Comparison of ENCODE assay signal across 15 cellular contexts in the genomic region with DNA sequence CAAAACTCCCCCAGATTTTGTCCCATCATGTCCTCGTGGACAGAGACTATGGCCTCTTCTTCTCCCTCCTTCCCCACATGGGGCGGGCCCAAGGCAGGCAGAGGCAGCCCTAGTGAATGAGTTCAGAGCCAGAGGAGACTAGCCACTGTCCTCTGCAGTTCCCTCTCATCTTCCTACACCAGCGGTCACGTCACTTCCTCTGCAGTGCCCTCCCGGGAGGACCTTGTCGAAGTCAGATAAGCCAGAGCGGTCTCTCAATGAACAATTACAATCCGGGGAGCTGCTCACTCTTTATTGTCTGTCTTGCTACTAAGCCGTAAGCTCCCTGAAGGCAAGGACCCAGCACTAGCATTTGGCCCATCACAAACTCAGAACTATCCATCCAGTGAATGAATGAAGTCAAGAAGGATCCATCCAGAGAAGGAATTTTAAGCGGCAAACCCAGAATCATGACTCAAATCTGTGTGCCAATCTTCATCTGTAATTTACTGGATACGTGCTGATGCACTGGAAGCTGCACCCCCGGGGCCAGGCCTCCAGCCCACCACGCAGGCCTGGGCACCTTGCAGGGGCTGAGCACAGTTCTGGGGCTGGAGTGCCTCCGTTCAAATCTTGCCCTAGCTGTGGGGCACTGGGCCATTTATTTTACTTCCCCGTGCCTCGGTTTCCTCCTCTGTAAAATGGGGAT. TPM values are rescaled to one million over a fixed set of nuclear protein-coding genes. Genes with fewer than 3 reads are reported as not detected.
A peak's percentile ranks its signal among the peaks of the same experiment; 100 is the strongest.
DNase-seq lines count a peak whose midpoint lies in the region; ATAC-seq, FAIRE-seq and TF ChIP-seq lines count a peak whose summit lies in the region.
"Had no signal": no experiment of that assay in that cellular context is flagged by ENCODE, and none has a peak within 500 bp of the region (broad histone marks: within the 10 kb centered on the region; RNA-seq: fewer than 3 reads in every experiment).

No MANE protein-coding gene starts in this region.

- peaks cover 0 to 20% of the 10 kb centered on the region in 2 donors for H3K4me1 ChIP-seq in kidney (ENCODE audit: control insufficient read depth in 1 of 2, insufficient read depth in 1 of 2, low read depth in 1 of 2, low read length in 2 of 2)
- peaks cover 0 to 62% (median 48%) of the 10 kb centered on the region in 4 donors for H3K4me1 ChIP-seq in sigmoid colon
- H3K4me1 ChIP-seq in CD8-positive, alpha-beta T cell (ENCODE audit: insufficient read depth, low read length), result no peaks in the 10 kb centered on the region

- DNase-seq in H7 (peak; percentile 57), coronary artery (ENCODE audit: low spot score) (no peak), kidney (peak; percentile 80), sigmoid colon (no peak), cerebellar nuclear complex (lab: John Stamatoyannopoulos, UW) (no peak)
- no peak for DNase-seq in CD8-positive, alpha-beta T cell
- DNase-seq: activated CD4-positive, CD25-positive, alpha-beta regulatory T cell treated with anti-CD3 and anti-CD28 coated beads, Interleukin-2, amount 50 U/mL, for 72 hours; cortex of kidney; immature natural killer cell; NCI-H1436 treated with DMSO at 0.1 percent for 48 hours had no signal

- no peak for TF ChIP-seq POLR2A in sigmoid colon (IDR thresholded peaks at IDR 0.05)

- 78 to 84% methylated on average over 16 of the region's 16 CpGs for WGBS in sigmoid colon, 2 donors

- H3K9me3 ChIP-seq in kidney (ENCODE audit: control insufficient read depth in 1 of 2, low read length in 2 of 2), result no peaks in the 10 kb centered on the region
- H3K9me3 ChIP-seq in sigmoid colon, result no peaks in the 10 kb centered on the region
- H3K9me3 ChIP-seq in CD8-positive, alpha-beta T cell (ENCODE audit: low read length), result no peaks in the 10 kb centered on the region

- H3K27me3 Mint-ChIP-seq in CD8-positive, alpha-beta T cell (ENCODE audit: low read depth), result peaks cover 35% of the 10 kb centered on the region

- CTCF ChIA-PET in CD8-positive, alpha-beta T cell (lab: Charles Lee), result no interaction called here

- no peak for ATAC-seq in GM18519 (IDR thresholded peaks at IDR 0.05; ENCODE audit: low FRiP score, unreplicated experiment)
- no peak for ATAC-seq in HG03571 (IDR thresholded peaks at IDR 0.05; ENCODE audit: unreplicated experiment)
- ATAC-seq in CD8-positive, alpha-beta T cell, result no peak

- H3K9ac ChIP-seq in kidney (ENCODE audit: low read length in 2 of 2), result no peak overlapping the region

- H3K4me1 Mint-ChIP-seq in CD8-positive, alpha-beta T cell (ENCODE audit: low read depth), result no peaks in the 10 kb centered on the region
- H3K4me1 Mint-ChIP-seq: IgD-negative memory B cell, immature natural killer cell had no signal

- H3K27ac ChIP-seq in coronary artery (peak overlapping the region in 1 of 2 donors; percentile 87), kidney (ENCODE audit: low read depth in 2 of 2, low read length in 2 of 2) (no peak overlapping the region), sigmoid colon (peak overlapping the region; percentile 45 to 88 (median 64))
- no peak overlapping the region for H3K27ac ChIP-seq in CD8-positive, alpha-beta T cell (ENCODE audit: low read depth, low read length)

- no peak for FAIRE-seq in kidney (lab: Jason Lieb, UNC)
- FAIRE-seq: D721Med had no signal

- intact Hi-C loops in kidney (cut with DNase I), result no loop called here
- intact Hi-C loops in sigmoid colon (cut with DNase I), result no loop called here
- intact Hi-C loops in CD8-positive, alpha-beta T cell (cut with DNase I, micrococcal nuclease), result no loop called here

- no peak for TF ChIP-seq EP300 in sigmoid colon (IDR thresholded peaks at IDR 0.05)

- H3K4me3 ChIP-seq in H7 (ENCODE audit: insufficient read depth, low read depth, low read length) (0 out of 2 replicates have a peak overlapping the region, but pooled peaks have one; percentile 41), coronary artery (peak overlapping the region; percentile 63), kidney (ENCODE audit: low read length in 2 of 2) (no peak overlapping the region), sigmoid colon (no peak overlapping the region)
- no peak overlapping the region for H3K4me3 ChIP-seq in CD8-positive, alpha-beta T cell (ENCODE audit: low read depth, low read length)

- no peak overlapping the region for H3K27ac Mint-ChIP-seq in CD8-positive, alpha-beta T cell
- H3K27ac Mint-ChIP-seq: IgD-negative memory B cell, immature natural killer cell had no signal

- H3K36me3 ChIP-seq in H7 (replicated peaks; ENCODE audit: control insufficient read depth, insufficient read depth, low read length) (no peaks in the 10 kb centered on the region), kidney (ENCODE audit: control insufficient read depth in 1 of 2, insufficient read depth in 2 of 2, low read length in 2 of 2) (no peaks in the 10 kb centered on the region), sigmoid colon (no peaks in the 10 kb centered on the region)
- no peaks in the 10 kb centered on the region for H3K36me3 ChIP-seq in CD8-positive, alpha-beta T cell (ENCODE audit: insufficient read depth, low read length)

- no peaks in the 10 kb centered on the region for H3K36me3 Mint-ChIP-seq in CD8-positive, alpha-beta T cell
- H3K36me3 Mint-ChIP-seq: immature natural killer cell had no signal

- POLR2A ChIA-PET in CD8-positive, alpha-beta T cell (lab: Charles Lee), result no interaction called here

- no peaks in the 10 kb centered on the region for H3K27me3 ChIP-seq in H7 (ENCODE audit: control insufficient read depth, insufficient read depth, low read length)
- H3K27me3 ChIP-seq in sigmoid colon, result peaks cover 0 to 26% (median 9%) of the 10 kb centered on the region in 3 donors
- no peaks in the 10 kb centered on the region for H3K27me3 ChIP-seq in CD8-positive, alpha-beta T cell (ENCODE audit: insufficient read depth, low read length)

- TF ChIP-seq CTCF in coronary artery (IDR thresholded peaks at IDR 0.05) (no peak), kidney (IDR thresholded peaks at IDR 0.05; ENCODE audit: borderline replicate concordance, extremely low read depth, insufficient read depth) (no peak), sigmoid colon (IDR thresholded peaks at IDR 0.05) (no peak)
- no peak for TF ChIP-seq CTCF in CD8-positive, alpha-beta T cell (IDR thresholded peaks at IDR 0.05)

- no peak overlapping the region for H3K4me3 Mint-ChIP-seq in CD8-positive, alpha-beta T cell
- H3K4me3 Mint-ChIP-seq: IgD-negative memory B cell, immature natural killer cell had no signal

- no peaks in the 10 kb centered on the region for H3K9me3 Mint-ChIP-seq in CD8-positive, alpha-beta T cell
- H3K9me3 Mint-ChIP-seq: immature natural killer cell had no signal

RNA-seq across cellular contexts. Expression of a gene that starts 18.1 kb away (rescaled TPM):
- total RNA-seq in H7 (2014; rRNA removed; shearing (Covaris generic)), result 42.9 and 43.6 TPM in 2 replicates
- total RNA-seq in kidney (8.4 TPM), sigmoid colon (10 to 100 TPM in 1 of 4 donors, 1 to 10 TPM in 3; 3.6 to 19.7 (median 5.0) TPM)
- polyA plus RNA-seq in kidney (ENCODE audit: insufficient read depth, low read depth, low replicate concordance) (2.0 TPM), sigmoid colon (1 to 10 TPM in 2 of 3 donors, under 1 TPM in 1; 0.69 to 3.3 (median 1.2) TPM)
- not detected for total RNA-seq in CD8-positive, alpha-beta T cell
- total RNA-seq: NCI-H460 had no signal
- polyA plus RNA-seq: IgD-negative memory B cell, immature natural killer cell had no signal

Comparison
In these comparisons a context has a peak if more than half of its experiments do, and no peak if none do; other contexts are left out.
1. DNase-seq: peak in H7 (single experiment) and kidney (single experiment); none in coronary artery (single experiment), sigmoid colon (single experiment), cerebellar nuclear complex (0 of 2) and CD8-positive, alpha-beta T cell (0 of 7).
2. H3K4me3 ChIP-seq: peak in H7 (single experiment) and coronary artery (single experiment); none in kidney (0 of 2), sigmoid colon (0 of 4) and CD8-positive, alpha-beta T cell (single experiment).
3. H3K27ac ChIP-seq: peak in sigmoid colon (4 of 4); none in kidney (0 of 2) and CD8-positive, alpha-beta T cell (single experiment).